17 cellular contexts compared by ENCODE assay signal in the genomic region with DNA sequence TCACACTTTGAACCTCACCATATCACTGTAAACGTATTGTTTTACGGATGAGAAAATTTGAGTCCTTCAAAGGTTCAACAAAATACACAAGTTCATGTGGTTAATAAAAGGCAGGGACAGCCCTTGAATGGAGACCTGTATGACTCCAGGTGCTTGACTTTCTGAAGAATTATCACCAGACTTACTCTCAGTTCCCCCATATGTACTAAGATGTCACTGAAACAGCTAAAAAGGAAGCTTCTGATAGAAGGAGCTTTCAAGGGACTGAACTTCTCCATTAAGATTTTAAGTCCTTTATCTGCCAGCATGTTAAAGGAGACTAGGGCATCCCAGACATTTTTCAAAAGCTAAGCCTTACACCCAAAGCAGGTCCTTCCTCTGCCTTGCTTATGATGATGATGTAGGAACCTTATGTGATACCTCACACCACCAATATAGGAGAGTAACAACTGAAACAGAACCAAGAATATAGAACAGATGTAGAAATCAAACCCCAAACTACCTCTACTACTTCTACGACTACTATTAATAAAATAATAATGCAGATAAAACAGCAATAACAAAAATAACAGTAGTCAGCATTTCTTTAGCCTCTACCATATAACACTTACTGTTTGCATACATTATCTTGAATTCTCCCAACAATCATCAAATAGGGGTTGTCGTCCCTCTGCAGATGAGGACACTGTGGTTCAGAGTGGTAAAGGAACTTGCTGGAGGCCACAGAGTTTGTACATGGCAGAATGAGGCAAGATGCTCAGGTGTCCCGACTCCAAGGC.
DNase-seq lines count a peak whose midpoint lies in the region; ATAC-seq, FAIRE-seq and TF ChIP-seq lines count a peak whose summit lies in the region.
"Had no signal": no experiment of that assay in that cellular context is flagged by ENCODE, and none has a peak within 500 bp of the region (broad histone marks: within the 10 kb centered on the region; RNA-seq: fewer than 3 reads in every experiment).

No MANE protein-coding gene starts in this region.

- H3K4me3 ChIP-seq in HepG2 (replicated peaks in 1 of 3; ENCODE audit: insufficient read depth in 1 of 3, low read depth in 2 of 3, low read length in 3 of 3) (no peak overlapping the region), right lobe of liver (no peak overlapping the region), WERI-Rb-1 (ENCODE audit: low read depth, low read length) (no peak overlapping the region), upper lobe of right lung (no peak overlapping the region)
- H3K4me3 ChIP-seq: BLaER1 had no signal

- no peak overlapping the region for H3K9ac ChIP-seq in HepG2 (ENCODE audit: insufficient read depth, low read depth, low read length)
- H3K9ac ChIP-seq: BLaER1 had no signal

- TF ChIP-seq POLR2A in HepG2 (IDR thresholded peaks at IDR 0.05; ENCODE audit: insufficient read depth in 1 of 2, low read depth in 2 of 2, low read length in 2 of 2) = no peak
- TF ChIP-seq POLR2A in right lobe of liver (IDR thresholded peaks at IDR 0.05) = no peak
- no peak for TF ChIP-seq POLR2A in GM12891 (IDR thresholded peaks at IDR 0.05; ENCODE audit: low read depth, low read length)

- H3K9me3 ChIP-seq in HepG2 (ENCODE audit: low read length) (no peaks in the 10 kb centered on the region), right lobe of liver (no peaks in the 10 kb centered on the region), WERI-Rb-1 (ENCODE audit: severe bottlenecking) (no peaks in the 10 kb centered on the region), upper lobe of right lung (no peaks in the 10 kb centered on the region)
- H3K9me3 ChIP-seq: BLaER1 had no signal

- no peak for TF ChIP-seq EP300 in HepG2 (IDR thresholded peaks at IDR 0.05; ENCODE audit: low read depth in 2 of 2, low read length in 2 of 2)
- TF ChIP-seq EP300 in HepG2 (CRISPR knock-in tag; IDR thresholded peaks at IDR 0.05; ENCODE audit: borderline replicate concordance) = no peak

- H3K4me2 ChIP-seq in HepG2 (ENCODE audit: low read depth, low read length) = no peak overlapping the region
- H3K4me2 ChIP-seq: BLaER1 had no signal

- POLR2A ChIA-PET in HepG2 (lab: Yijun Ruan, JAX) = no interaction called here

- in situ Hi-C loops in HepG2 (cut with HindIII; ENCODE audit: extremely low pct_ligation_motif_present, low pct_unique_long_range_greater_than_20kb) = no loop called here

- TF ChIP-seq RAD21 in HepG2 (CRISPR knock-in tag; IDR thresholded peaks at IDR 0.05) = no peak

- no peaks in the 10 kb centered on the region for H3K79me2 ChIP-seq in HepG2 (ENCODE audit: insufficient read depth, low read length)

- no peaks in the 10 kb centered on the region for H4K20me1 ChIP-seq in HepG2 (ENCODE audit: insufficient read depth, low read length)
- H4K20me1 ChIP-seq: BLaER1 had no signal

- no TSS peak for BruUV-seq in HepG2 (replicated peaks; lab: Mats Ljungman, UMichigan)

- ATAC-seq in HepG2 = no peak
- no peak for ATAC-seq in right lobe of liver
- ATAC-seq in upper lobe of right lung = no peak

- H3K4me1 ChIP-seq in HepG2 (ENCODE audit: insufficient read depth, low read length) = no peaks in the 10 kb centered on the region
- no peaks in the 10 kb centered on the region for H3K4me1 ChIP-seq in right lobe of liver
- no peaks in the 10 kb centered on the region for H3K4me1 ChIP-seq in upper lobe of right lung
- H3K4me1 ChIP-seq: BLaER1 had no signal

- CTCF ChIA-PET in HepG2 (lab: Yijun Ruan, JAX; ENCODE audit: low intra/inter-chr PET ratio, low total read pairs) = no interaction called here

- under 1% methylated on average over 5 of the region's 5 CpGs for WGBS in HepG2 (ENCODE audit: low lambda C conversion rate)
- 56% methylated on average over 5 of the region's 5 CpGs for WGBS in right lobe of liver (ENCODE audit: insufficient coverage, low coverage, low lambda C conversion rate, missing lambda C conversion rate)

- no peaks in the 10 kb centered on the region for H3K27me3 ChIP-seq in HepG2 (ENCODE audit: control insufficient read depth in 1 of 2, insufficient read depth in 2 of 2, low read length in 2 of 2)
- no peaks in the 10 kb centered on the region for H3K27me3 ChIP-seq in right lobe of liver
- no peaks in the 10 kb centered on the region for H3K27me3 ChIP-seq in WERI-Rb-1 (ENCODE audit: insufficient read depth, low read depth, severe bottlenecking)
- H3K27me3 ChIP-seq in upper lobe of right lung = no peaks in the 10 kb centered on the region
- H3K27me3 ChIP-seq: BLaER1 had no signal

- H3K27ac ChIP-seq in HepG2 (ENCODE audit: extremely low read length, insufficient read depth, low read length) = no peak overlapping the region
- H3K27ac ChIP-seq in right lobe of liver = no peak overlapping the region
- H3K27ac ChIP-seq in WERI-Rb-1 = peak overlapping the region; percentile 44
- no peak overlapping the region for H3K27ac ChIP-seq in upper lobe of right lung
- H3K27ac ChIP-seq: 22Rv1, BLaER1 had no signal

- intact Hi-C loops in HepG2 (cut with micrococcal nuclease; ENCODE audit: unreplicated experiment) (no loop called here), right lobe of liver (cut with DNase I) (no loop called here), upper lobe of right lung (cut with DNase I) (no loop called here)

- TF ChIP-seq CTCF in HepG2 (CRISPR knock-in tag; IDR thresholded peaks at IDR 0.05) (no peak), right lobe of liver (IDR thresholded peaks at IDR 0.05) (no peak), WERI-Rb-1 (IDR thresholded peaks at IDR 0.05; ENCODE audit: low read depth, low read length) (no peak), upper lobe of right lung (IDR thresholded peaks at IDR 0.05) (no peak)

- no peak for DNase-seq in HepG2 (ENCODE audit: low spot score)
- no peak for DNase-seq in right lobe of liver
- no peak for DNase-seq in WERI-Rb-1
- peak; percentile 36 for DNase-seq in left kidney (ENCODE audit: low read depth, low spot score)
- no peak for DNase-seq in GM12891 (ENCODE audit: insufficient read length, low spot score)
- no peak for DNase-seq in upper lobe of right lung
- DNase-seq in T1000 (lab: John Stamatoyannopoulos, UW) = no peak
- DNase-seq in hippocampal formation (lab: John Stamatoyannopoulos, UW) = no peak
- DNase-seq: CD4-positive, alpha-beta memory T cell; DMS153; DMS79; GDM1; H9 had no signal

- FAIRE-seq in HepG2 (lab: Jason Lieb, UNC) (no peak), GM12891 (lab: Jason Lieb, UNC) (no peak)
- FAIRE-seq: GM19239, H1 had no signal

- no peaks in the 10 kb centered on the region for H3K36me3 ChIP-seq in HepG2 (replicated peaks in 1 of 2; ENCODE audit: control insufficient read depth in 1 of 2, insufficient read depth in 2 of 2, low read length in 2 of 2)
- H3K36me3 ChIP-seq in right lobe of liver = no peaks in the 10 kb centered on the region
- no peaks in the 10 kb centered on the region for H3K36me3 ChIP-seq in WERI-Rb-1
- H3K36me3 ChIP-seq in upper lobe of right lung = no peaks in the 10 kb centered on the region
- H3K36me3 ChIP-seq: BLaER1 had no signal

- H2AFZ ChIP-seq in HepG2 (ENCODE audit: low read length) = no peak overlapping the region

TF ChIP-seq in HepG2, 621 proteins besides CTCF, POLR2A, EP300 and RAD21:
- TF ChIP-seq, protein P1, sequence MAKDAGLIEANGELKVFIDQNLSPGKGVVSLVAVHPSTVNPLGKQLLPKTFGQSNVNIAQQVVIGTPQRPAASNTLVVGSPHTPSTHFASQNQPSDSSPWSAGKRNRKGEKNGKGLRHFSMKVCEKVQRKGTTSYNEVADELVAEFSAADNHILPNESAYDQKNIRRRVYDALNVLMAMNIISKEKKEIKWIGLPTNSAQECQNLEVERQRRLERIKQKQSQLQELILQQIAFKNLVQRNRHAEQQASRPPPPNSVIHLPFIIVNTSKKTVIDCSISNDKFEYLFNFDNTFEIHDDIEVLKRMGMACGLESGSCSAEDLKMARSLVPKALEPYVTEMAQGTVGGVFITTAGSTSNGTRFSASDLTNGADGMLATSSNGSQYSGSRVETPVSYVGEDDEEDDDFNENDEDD (CRISPR knock-in tag; IDR thresholded peaks at IDR 0.05; ENCODE audit: borderline replicate concordance) = no peak
- TF ChIP-seq TARDBP (CRISPR knock-in tag; IDR thresholded peaks at IDR 0.05) (no peak), MAFF (IDR thresholded peaks at IDR 0.05; ENCODE audit: low read depth, low read length) (peak; percentile 87), MAFK (conservative IDR thresholded peaks at IDR 0.05 in 1 of 2, IDR thresholded peaks at IDR 0.05 in 1 of 2; ENCODE audit: low read length in 2 of 2) (peak; percentile 79 to 92)

TF ChIP-seq in GM12891, 5 proteins besides CTCF, POLR2A, EP300 and RAD21:
- TF ChIP-seq PAX5 (IDR thresholded peaks at IDR 0.05; ENCODE audit: insufficient read depth, low read length, severe bottlenecking) (no peak), SPI1 (IDR thresholded peaks at IDR 0.05; ENCODE audit: low read depth, low read length) (no peak), POLR2AphosphoS5 (IDR thresholded peaks at IDR 0.05; ENCODE audit: low read depth, low read length) (no peak), TAF1 (IDR thresholded peaks at IDR 0.05; ENCODE audit: low read depth, low read length) (no peak), POU2F2 (IDR thresholded peaks at IDR 0.05; ENCODE audit: low read depth, low read length) (no peak)
